Comparison of ENCODE assay signal across 24 cellular contexts in genomic region chr1:171350579-171350978, GRCh38. TPM values are rescaled to one million over a fixed set of nuclear protein-coding genes. Genes with fewer than 3 reads are reported as not detected.
"Had no signal": no experiment of that assay in that cellular context is flagged by ENCODE, and none has a peak within 500 bp of the region (broad histone marks: within the 10 kb centered on the region; RNA-seq: fewer than 3 reads in every experiment).

No MANE protein-coding gene starts in this region.

- H3K27me3 ChIP-seq: neural progenitor cell, ovary, right lobe of liver, sigmoid colon, stomach, thyroid gland, tibial nerve, vagina had no signal

- H3K4me1 ChIP-seq: neural progenitor cell, parathyroid adenoma, psoas muscle, sigmoid colon, stomach, thyroid gland, tibial nerve, vagina had no signal

- H3K9ac ChIP-seq: neural progenitor cell, parathyroid adenoma had no signal

- H3K4me3 ChIP-seq: neural progenitor cell, ovary, psoas muscle, right lobe of liver, sigmoid colon, stomach, thoracic aorta, thyroid gland, tibial nerve, vagina had no signal

- H2AFZ ChIP-seq: neural progenitor cell, parathyroid adenoma had no signal

- H3K27ac ChIP-seq: neural progenitor cell, ovary, parathyroid adenoma, psoas muscle, sigmoid colon, stomach, thoracic aorta, thyroid gland, tibial nerve, vagina had no signal

- H3K79me2 ChIP-seq: parathyroid adenoma had no signal

- H3K4me2 ChIP-seq: neural progenitor cell had no signal

- H3K9me3 ChIP-seq: ovary, psoas muscle, right lobe of liver, sigmoid colon, stomach, thoracic aorta, thyroid gland, tibial nerve, vagina had no signal

- ATAC-seq: natural killer cell; psoas muscle; right cardiac atrium; stimulated activated effector memory CD8-positive, alpha-beta T cell treated with anti-CD3 and anti-CD28 coated beads, Interleukin-12 subunit alpha, Interleukin-12 subunit beta, amount 100 ng/mL, for 72 hours; stimulated activated naive B cell treated with anti-CD40 and anti-IgM and Interleukin-4, amounts not matched to agents 10 μg/mL and 1 μg/mL and 100 μg/mL, for 72 hours had no signal

- DNase-seq: natural killer cell; occipital lobe; ovary; posterior cingulate gyrus; psoas muscle; right cardiac atrium; right lobe of liver; sigmoid colon; small intestine; stimulated activated CD4-positive, alpha-beta T cell treated with anti-CD3 and anti-CD28 coated beads, Interleukin-15, amount 100 ng/mL, for 24 hours; stimulated activated CD4-positive, alpha-beta T cell treated with anti-CD3 and anti-CD28 coated beads, Interleukin-2, amount 100 ng/mL, for 24 hours; stimulated activated CD4-positive, alpha-beta T cell treated with anti-CD3 and anti-CD28 coated beads, Interleukin-2, amount 100 ng/mL, for 48 hours; stimulated activated CD4-positive, alpha-beta T cell treated with anti-CD3 and anti-CD28 coated beads, Interleukin-4, amount 100 ng/mL, for 24 hours; stimulated activated naive B cell treated with anti-CD40 and anti-IgM and Interleukin-4, amounts not matched to agents 10 μg/mL and 1 μg/mL and 100 μg/mL, for 72 hours; stimulated activated naive CD4-positive, alpha-beta T cell treated with Interleukin-2 at 50 U/mL for 16 hours; stomach; thyroid gland had no signal

- H3K36me3 ChIP-seq: neural progenitor cell, ovary, right lobe of liver, sigmoid colon, stomach, thoracic aorta, thyroid gland, tibial nerve, vagina had no signal

RNA-seq across cellular contexts. Expression of gene FMO4, which starts 36.6 kb away (rescaled TPM):
- polyA plus RNA-seq: neural cell had no signal
